Comparison of ENCODE assay signal across 14 cellular contexts in the genomic region with DNA sequence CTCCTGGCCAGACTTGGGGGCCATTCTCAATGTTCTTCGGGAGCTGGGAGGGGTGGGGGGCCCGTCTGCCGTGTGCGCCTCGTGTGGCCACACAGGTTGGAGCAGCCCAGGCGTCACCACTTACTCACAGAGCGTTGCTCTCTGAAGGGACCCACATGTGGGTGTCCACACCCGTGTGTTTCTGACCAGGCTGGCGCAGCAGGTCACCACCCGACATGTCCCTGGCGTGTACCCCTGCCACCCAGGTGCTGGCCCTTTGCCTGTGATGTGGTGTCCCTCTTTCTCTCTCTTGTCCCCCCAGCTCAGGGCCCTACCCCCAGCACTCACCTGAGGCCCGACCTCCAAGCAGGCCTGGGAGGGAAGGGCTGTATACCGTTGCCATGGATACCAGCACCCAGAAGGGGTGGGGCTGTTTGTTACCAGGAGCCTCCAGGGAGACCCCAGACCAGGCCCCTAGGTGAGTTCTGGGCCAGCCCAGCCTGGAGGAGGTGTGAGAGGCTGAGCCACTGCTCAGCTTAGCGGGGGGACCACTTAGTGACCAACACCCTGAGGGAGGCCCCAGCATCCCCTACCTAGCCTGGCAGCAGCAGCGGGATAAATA. TPM values are rescaled to one million over a fixed set of nuclear protein-coding genes. Genes with fewer than 3 reads are reported as not detected.
DNase-seq lines count a peak whose midpoint lies in the region; ATAC-seq, FAIRE-seq and TF ChIP-seq lines count a peak whose summit lies in the region.
"Had no signal": no experiment of that assay in that cellular context is flagged by ENCODE, and none has a peak within 500 bp of the region (broad histone marks: within the 10 kb centered on the region; RNA-seq: fewer than 3 reads in every experiment).

No MANE protein-coding gene starts in this region.

- TF ChIP-seq POLR2A in HepG2 (IDR thresholded peaks at IDR 0.05; ENCODE audit: insufficient read depth in 1 of 2, low read depth in 2 of 2, low read length in 2 of 2) = no peak

- H3K36me3 ChIP-seq in HepG2 (replicated peaks in 1 of 2; ENCODE audit: control insufficient read depth in 1 of 2, insufficient read depth in 2 of 2, low read length in 2 of 2) = peaks cover 0 to 2% of the 10 kb centered on the region in 2 experiments; a peak in 3 of 5 replicates

- peak overlapping the region; percentile 95 for H3K4me2 ChIP-seq in HepG2 (ENCODE audit: low read depth, low read length)

- H3K27ac Mint-ChIP-seq in activated naive CD8-positive, alpha-beta T cell treated with anti-CD3 and anti-CD28 coated beads, Interleukin-2, amount 10 ng/mL, durations not matched to agents 7 days and 5 days = no peak overlapping the region
- no peak overlapping the region for H3K27ac Mint-ChIP-seq in activated naive CD8-positive, alpha-beta T cell treated with anti-CD3 and anti-CD28 coated beads for 36 hours

- no peak for FAIRE-seq in HepG2 (lab: Jason Lieb, UNC)
- FAIRE-seq: H54, TTC549 had no signal

- H3K27ac ChIP-seq in HepG2 (ENCODE audit: extremely low read length, insufficient read depth, low read length) = peak overlapping the region; percentile 34

- TF ChIP-seq RAD21 in HepG2 (CRISPR knock-in tag; IDR thresholded peaks at IDR 0.05) = no peak

- 48% methylated on average over 3 of the region's 15 CpGs for WGBS in HepG2 (ENCODE audit: low lambda C conversion rate)

- no peak overlapping the region for H2AFZ ChIP-seq in HepG2 (ENCODE audit: low read length)

- 0 out of 2 replicates have a peak overlapping the region, but pooled peaks have one; percentile 24 for H3K9ac ChIP-seq in HepG2 (ENCODE audit: insufficient read depth, low read depth, low read length)

- peaks cover 8% of the 10 kb centered on the region for H3K79me2 ChIP-seq in HepG2 (ENCODE audit: insufficient read depth, low read length)

- H4K20me1 ChIP-seq in HepG2 (ENCODE audit: insufficient read depth, low read length) = 0 out of 2 replicates have a peak, but pooled peaks cover 3% of the 10 kb centered on the region

- peaks cover 13% of the 10 kb centered on the region for H3K4me1 Mint-ChIP-seq in activated naive CD8-positive, alpha-beta T cell treated with anti-CD3 and anti-CD28 coated beads, Interleukin-2, amount 10 ng/mL, durations not matched to agents 7 days and 5 days
- H3K4me1 Mint-ChIP-seq in activated naive CD8-positive, alpha-beta T cell treated with anti-CD3 and anti-CD28 coated beads for 36 hours = peaks cover 9% of the 10 kb centered on the region

- peaks cover 18% of the 10 kb centered on the region for H3K27me3 Mint-ChIP-seq in activated naive CD8-positive, alpha-beta T cell treated with anti-CD3 and anti-CD28 coated beads, Interleukin-2, amount 10 ng/mL, durations not matched to agents 7 days and 5 days
- H3K27me3 Mint-ChIP-seq in activated naive CD8-positive, alpha-beta T cell treated with anti-CD3 and anti-CD28 coated beads for 36 hours = peaks cover 5% of the 10 kb centered on the region

- TF ChIP-seq CTCF in HepG2 (CRISPR knock-in tag; IDR thresholded peaks at IDR 0.05) (no peak), GM10248 (IDR thresholded peaks at IDR 0.05; ENCODE audit: control extremely low read depth, extremely low read depth, low read depth, missing control alignments) (no peak)

- in situ Hi-C loops in HepG2 (cut with HindIII; ENCODE audit: extremely low pct_ligation_motif_present, low pct_unique_long_range_greater_than_20kb) = loop anchor here (5.0 to 10.0 kb wide), 2 partner anchors 38 to 66 kb away; a partner anchor contains a TSS

- DNase-seq in activated naive CD8-positive, alpha-beta T cell treated with anti-CD3 and anti-CD28 coated beads, Interleukin-2, amount 10 ng/mL, durations not matched to agents 7 days and 5 days = peak; percentile 46
- no peak for DNase-seq in activated naive CD8-positive, alpha-beta T cell treated with anti-CD3 and anti-CD28 coated beads for 36 hours
- DNase-seq in NCI-H69 (lab: John Stamatoyannopoulos, UW) (peak; percentile 25), HepG2 (ENCODE audit: low spot score) (no peak), dedifferentiated amniotic fluid mesenchymal stem cell (ENCODE audit: extremely low spot score) (no peak), glomerular visceral epithelial cell (ENCODE audit: extremely low spot score) (no peak), GM10248 (ENCODE audit: extremely low spot score) (no peak)
- DNase-seq: activated CD8-positive, alpha-beta memory T cell treated with anti-CD3 and anti-CD28 coated beads, Interleukin-2, amount 10 ng/mL, durations not matched to agents 7 days and 5 days; activated naive CD4-positive, alpha-beta T cell treated with anti-CD3 and anti-CD28 coated beads, Interleukin-2, amount 50 U/mL, for 16 hours; stimulated activated CD4-positive, alpha-beta T cell treated with anti-CD3 and anti-CD28 coated beads, Interleukin-1b, Interleukin-23, amount 100 ng/mL, for 48 hours had no signal

- no peak overlapping the region for H3K4me3 Mint-ChIP-seq in activated naive CD8-positive, alpha-beta T cell treated with anti-CD3 and anti-CD28 coated beads, Interleukin-2, amount 10 ng/mL, durations not matched to agents 7 days and 5 days
- H3K4me3 Mint-ChIP-seq in activated naive CD8-positive, alpha-beta T cell treated with anti-CD3 and anti-CD28 coated beads for 36 hours = no peak overlapping the region

- no peak for ATAC-seq in activated naive CD8-positive, alpha-beta T cell treated with anti-CD3 and anti-CD28 coated beads, Interleukin-2, amount 10 ng/mL, durations not matched to agents 7 days and 5 days (ENCODE audit: low read depth)
- ATAC-seq in HepG2 (no peak), GM18517 (IDR thresholded peaks at IDR 0.05; ENCODE audit: unreplicated experiment) (no peak)
- ATAC-seq: activated CD8-positive, alpha-beta memory T cell treated with anti-CD3 and anti-CD28 coated beads, Interleukin-2, amount 10 ng/mL, durations not matched to agents 7 days and 5 days; left lung had no signal

- POLR2A ChIA-PET in activated naive CD8-positive, alpha-beta T cell treated with anti-CD3 and anti-CD28 coated beads, Interleukin-2, amount 10 ng/mL, durations not matched to agents 7 days and 5 days (lab: Charles Lee) = interaction anchor here (0.9 to 1.9 kb wide), 4 partner anchors 9 to 53 kb away, joined by 4 to 7 read pairs (median 6); a partner anchor contains a TSS
- POLR2A ChIA-PET in HepG2 (lab: Yijun Ruan, JAX) (interaction anchor here (0.8 to 2.1 kb wide), 13 partner anchors 8 to 352 kb away, joined by 3 to 27 read pairs (median 5); a partner anchor contains a TSS), GM10248 (lab: Yijun Ruan, JAX) (interaction anchor here (0.6 kb wide), 1 partner anchor 109 kb away, joined by 3 read pairs; no protein-coding TSS in a partner anchor)

- no peaks in the 10 kb centered on the region for H3K36me3 Mint-ChIP-seq in activated naive CD8-positive, alpha-beta T cell treated with anti-CD3 and anti-CD28 coated beads, Interleukin-2, amount 10 ng/mL, durations not matched to agents 7 days and 5 days
- no peaks in the 10 kb centered on the region for H3K36me3 Mint-ChIP-seq in activated naive CD8-positive, alpha-beta T cell treated with anti-CD3 and anti-CD28 coated beads for 36 hours

- no peaks in the 10 kb centered on the region for H3K9me3 Mint-ChIP-seq in activated naive CD8-positive, alpha-beta T cell treated with anti-CD3 and anti-CD28 coated beads, Interleukin-2, amount 10 ng/mL, durations not matched to agents 7 days and 5 days
- no peaks in the 10 kb centered on the region for H3K9me3 Mint-ChIP-seq in activated naive CD8-positive, alpha-beta T cell treated with anti-CD3 and anti-CD28 coated beads for 36 hours

- peaks cover 72% of the 10 kb centered on the region for H3K4me1 ChIP-seq in HepG2 (ENCODE audit: insufficient read depth, low read length)

- intact Hi-C loops in HepG2 (cut with micrococcal nuclease; ENCODE audit: unreplicated experiment) = loop anchor here (10.0 kb wide), 1 partner anchor 56 kb away; a partner anchor contains a TSS

- H3K27me3 ChIP-seq in HepG2 (ENCODE audit: control insufficient read depth in 1 of 2, insufficient read depth in 2 of 2, low read length in 2 of 2) = no peaks in the 10 kb centered on the region

- TF ChIP-seq EP300 in HepG2 (IDR thresholded peaks at IDR 0.05; ENCODE audit: low read depth in 2 of 2, low read length in 2 of 2) (no peak), HepG2 (CRISPR knock-in tag; IDR thresholded peaks at IDR 0.05; ENCODE audit: borderline replicate concordance) (no peak)

- H3K9me3 ChIP-seq in HepG2 (ENCODE audit: low read length) = no peaks in the 10 kb centered on the region
- H3K9me3 ChIP-seq: left lung had no signal

- CTCF ChIA-PET in HepG2 (lab: Yijun Ruan, JAX; ENCODE audit: low intra/inter-chr PET ratio, low total read pairs) (no interaction called here), GM10248 (lab: Yijun Ruan, JAX) (interaction anchor here (1.5 to 2.1 kb wide), 2 partner anchors 40 to 138 kb away, joined by 3 to 9 read pairs; no protein-coding TSS in a partner anchor)

- no TSS peak for BruUV-seq in HepG2 (replicated peaks; lab: Mats Ljungman, UMichigan)

- peak overlapping the region in 2 of 3 experiments; percentile 85 to 92; a peak in 2 of 6 replicates for H3K4me3 ChIP-seq in HepG2 (replicated peaks in 1 of 3; ENCODE audit: insufficient read depth in 1 of 3, low read depth in 2 of 3, low read length in 3 of 3)

RNA-seq across cellular contexts. Expression of a gene that starts 1.4 kb away (rescaled TPM):
- 1 to 10 TPM; 2.5 to 2.7 TPM for total RNA-seq in activated naive CD8-positive, alpha-beta T cell treated with anti-CD3 and anti-CD28 coated beads, Interleukin-2, amount 10 ng/mL, durations not matched to agents 7 days and 5 days
- 1 to 10 TPM; 1.2 to 1.3 TPM for total RNA-seq in activated naive CD8-positive, alpha-beta T cell treated with anti-CD3 and anti-CD28 coated beads for 36 hours
- 0.25 and 1.1 TPM in 2 replicates for total RNA-seq in HepG2 (2016; rRNA removed; fragmentation: Illumina TruSeq; extraction: Trizol)
- total RNA-seq in HepG2 (2016; cell fraction: cytosol; rRNA removed; fragmentation: Illumina TruSeq; extraction: Trizol; ENCODE audit: low read depth) = 0.40 and 0.44 TPM in 2 replicates
- total RNA-seq in HepG2 (2016; cell fraction: insoluble cytoplasmic fraction; rRNA removed; fragmentation: Illumina TruSeq; extraction: Trizol) = 0.45 and 1.1 TPM in 2 replicates
- total RNA-seq in HepG2 (2016; cell fraction: membrane; rRNA removed; fragmentation: Illumina TruSeq; extraction: Trizol) = 0.79 and 1.3 TPM in 2 replicates
- total RNA-seq in HepG2 (2016; cell fraction: nucleus; rRNA removed; fragmentation: Illumina TruSeq; extraction: Trizol) = 1.3 and 1.7 TPM in 2 replicates
- polyA plus RNA-seq in HepG2 (2011; rRNA removed) = 3.1 and 3.6 TPM in 2 replicates
- 1.1 and 2.2 TPM in 2 replicates for polyA plus RNA-seq in HepG2 (2011; cell fraction: cytosol; rRNA removed)
- polyA plus RNA-seq in HepG2 (2011; cell fraction: nucleus; rRNA removed) = 50.0 and 60.4 TPM in 2 replicates
- polyA plus RNA-seq in HepG2 (2012) = 1.3 and 1.4 TPM in 2 replicates
- polyA plus RNA-seq in HepG2 (2016; cell fraction: cytosol; fragmentation: Illumina TruSeq; extraction: Trizol; ENCODE audit: low read depth) = 0.53 and 0.78 TPM in 2 replicates
- polyA plus RNA-seq in HepG2 (2016; cell fraction: insoluble cytoplasmic fraction; fragmentation: Illumina TruSeq; extraction: Trizol; ENCODE audit: low read depth) = 0.42 and 0.68 TPM in 2 replicates
- 0.96 and 1.2 TPM in 2 replicates for polyA plus RNA-seq in HepG2 (2016; cell fraction: membrane; fragmentation: Illumina TruSeq; extraction: Trizol; ENCODE audit: low read depth)
- polyA plus RNA-seq in HepG2 (2016; cell fraction: nucleus; fragmentation: Illumina TruSeq; extraction: Trizol; ENCODE audit: insufficient read depth, low read depth) = 3.7 and 5.0 TPM in 2 replicates
- polyA minus RNA-seq in HepG2 (2011; rRNA and poly(A)+ RNA removed; ENCODE audit: low replicate concordance) = 0.51 and 0.96 TPM in 2 replicates
- polyA minus RNA-seq in HepG2 (2011; cell fraction: cytosol; rRNA and poly(A)+ RNA removed) = 0.88 and 1.4 TPM in 2 replicates
- polyA minus RNA-seq in HepG2 (2011; cell fraction: nucleus; rRNA and poly(A)+ RNA removed) = 2.6 and 3.1 TPM in 2 replicates

RNA-seq across cellular contexts. Expression of a gene that starts 1.6 kb away (rescaled TPM):
- total RNA-seq in activated naive CD8-positive, alpha-beta T cell treated with anti-CD3 and anti-CD28 coated beads, Interleukin-2, amount 10 ng/mL, durations not matched to agents 7 days and 5 days = 10 to 100 TPM; 36.5 to 41.0 TPM
- total RNA-seq in activated naive CD8-positive, alpha-beta T cell treated with anti-CD3 and anti-CD28 coated beads for 36 hours = 10 to 100 TPM in 1 of 2 experiments, 1 to 10 TPM in 1; 9.8 to 11.5 TPM
- 13.1 and 20.2 TPM in 2 replicates for total RNA-seq in HepG2 (2016; rRNA removed; fragmentation: Illumina TruSeq; extraction: Trizol)
- total RNA-seq in HepG2 (2016; cell fraction: cytosol; rRNA removed; fragmentation: Illumina TruSeq; extraction: Trizol; ENCODE audit: low read depth) = 5.4 and 5.7 TPM in 2 replicates
- total RNA-seq in HepG2 (2016; cell fraction: insoluble cytoplasmic fraction; rRNA removed; fragmentation: Illumina TruSeq; extraction: Trizol) = 13.3 and 19.7 TPM in 2 replicates
- 10.8 and 11.9 TPM in 2 replicates for total RNA-seq in HepG2 (2016; cell fraction: membrane; rRNA removed; fragmentation: Illumina TruSeq; extraction: Trizol)
- total RNA-seq in HepG2 (2016; cell fraction: nucleus; rRNA removed; fragmentation: Illumina TruSeq; extraction: Trizol) = 16.7 and 17.2 TPM in 2 replicates
- 28.6 and 36.4 TPM in 2 replicates for polyA plus RNA-seq in HepG2 (2011; rRNA removed)
- 22.3 and 49.0 TPM in 2 replicates for polyA plus RNA-seq in HepG2 (2011; cell fraction: cytosol; rRNA removed)
- polyA plus RNA-seq in HepG2 (2011; cell fraction: nucleus; rRNA removed) = 139 and 165 TPM in 2 replicates
- polyA plus RNA-seq in HepG2 (2012) = 8.9 and 12.6 TPM in 2 replicates
- polyA plus RNA-seq in HepG2 (2016; cell fraction: cytosol; fragmentation: Illumina TruSeq; extraction: Trizol; ENCODE audit: low read depth) = 4.7 and 6.0 TPM in 2 replicates
- 12.3 and 15.9 TPM in 2 replicates for polyA plus RNA-seq in HepG2 (2016; cell fraction: insoluble cytoplasmic fraction; fragmentation: Illumina TruSeq; extraction: Trizol; ENCODE audit: low read depth)
- 5.9 and 7.2 TPM in 2 replicates for polyA plus RNA-seq in HepG2 (2016; cell fraction: membrane; fragmentation: Illumina TruSeq; extraction: Trizol; ENCODE audit: low read depth)
- polyA plus RNA-seq in HepG2 (2016; cell fraction: nucleus; fragmentation: Illumina TruSeq; extraction: Trizol; ENCODE audit: insufficient read depth, low read depth) = 32.6 and 40.7 TPM in 2 replicates
- 6.7 and 39.4 TPM in 2 replicates for polyA minus RNA-seq in HepG2 (2011; rRNA and poly(A)+ RNA removed; ENCODE audit: low replicate concordance)
- polyA minus RNA-seq in HepG2 (2011; cell fraction: cytosol; rRNA and poly(A)+ RNA removed) = 10.4 and 10.9 TPM in 2 replicates
- 15.2 and 17.9 TPM in 2 replicates for polyA minus RNA-seq in HepG2 (2011; cell fraction: nucleus; rRNA and poly(A)+ RNA removed)

RNA-seq across cellular contexts. Expression of a gene that starts 17.1 kb away (rescaled TPM):
- 10 to 100 TPM; 55.4 to 58.9 TPM for total RNA-seq in activated naive CD8-positive, alpha-beta T cell treated with anti-CD3 and anti-CD28 coated beads, Interleukin-2, amount 10 ng/mL, durations not matched to agents 7 days and 5 days
- 10 to 100 TPM; 42.3 to 44.3 TPM for total RNA-seq in activated naive CD8-positive, alpha-beta T cell treated with anti-CD3 and anti-CD28 coated beads for 36 hours
- total RNA-seq in HepG2 (2016; rRNA removed; fragmentation: Illumina TruSeq; extraction: Trizol) = 13.7 and 16.7 TPM in 2 replicates
- total RNA-seq in HepG2 (2016; cell fraction: cytosol; rRNA removed; fragmentation: Illumina TruSeq; extraction: Trizol; ENCODE audit: low read depth) = 7.4 and 7.9 TPM in 2 replicates
- 10.7 and 17.0 TPM in 2 replicates for total RNA-seq in HepG2 (2016; cell fraction: insoluble cytoplasmic fraction; rRNA removed; fragmentation: Illumina TruSeq; extraction: Trizol)
- total RNA-seq in HepG2 (2016; cell fraction: membrane; rRNA removed; fragmentation: Illumina TruSeq; extraction: Trizol) = 5.1 and 6.1 TPM in 2 replicates
- 10.8 and 14.2 TPM in 2 replicates for total RNA-seq in HepG2 (2016; cell fraction: nucleus; rRNA removed; fragmentation: Illumina TruSeq; extraction: Trizol)
- polyA plus RNA-seq in HepG2 (2011; rRNA removed) = 8.2 and 11.2 TPM in 2 replicates
- 4.8 and 7.0 TPM in 2 replicates for polyA plus RNA-seq in HepG2 (2011; cell fraction: cytosol; rRNA removed)
- 30.1 and 30.7 TPM in 2 replicates for polyA plus RNA-seq in HepG2 (2011; cell fraction: nucleus; rRNA removed)
- polyA plus RNA-seq in HepG2 (2012) = 7.4 and 8.1 TPM in 2 replicates
- polyA plus RNA-seq in HepG2 (2016; cell fraction: cytosol; fragmentation: Illumina TruSeq; extraction: Trizol; ENCODE audit: low read depth) = 1.6 and 1.8 TPM in 2 replicates
- 10.7 and 13.7 TPM in 2 replicates for polyA plus RNA-seq in HepG2 (2016; cell fraction: insoluble cytoplasmic fraction; fragmentation: Illumina TruSeq; extraction: Trizol; ENCODE audit: low read depth)
- 2.1 and 2.5 TPM in 2 replicates for polyA plus RNA-seq in HepG2 (2016; cell fraction: membrane; fragmentation: Illumina TruSeq; extraction: Trizol; ENCODE audit: low read depth)
- 25.7 and 27.7 TPM in 2 replicates for polyA plus RNA-seq in HepG2 (2016; cell fraction: nucleus; fragmentation: Illumina TruSeq; extraction: Trizol; ENCODE audit: insufficient read depth, low read depth)
- 13.6 and 18.7 TPM in 2 replicates for polyA minus RNA-seq in HepG2 (2011; rRNA and poly(A)+ RNA removed; ENCODE audit: low replicate concordance)
- 7.8 and 7.9 TPM in 2 replicates for polyA minus RNA-seq in HepG2 (2011; cell fraction: cytosol; rRNA and poly(A)+ RNA removed)
- polyA minus RNA-seq in HepG2 (2011; cell fraction: nucleus; rRNA and poly(A)+ RNA removed) = 17.4 and 19.9 TPM in 2 replicates

RNA-seq across cellular contexts. Expression of a gene that starts 21.8 kb away (rescaled TPM):
- 1 to 10 TPM; 4.3 to 4.7 TPM for total RNA-seq in activated naive CD8-positive, alpha-beta T cell treated with anti-CD3 and anti-CD28 coated beads, Interleukin-2, amount 10 ng/mL, durations not matched to agents 7 days and 5 days
- 1 to 10 TPM; 1.4 to 2.2 TPM for total RNA-seq in activated naive CD8-positive, alpha-beta T cell treated with anti-CD3 and anti-CD28 coated beads for 36 hours
- 0.08 and 0.11 TPM in 2 replicates for total RNA-seq in HepG2 (2016; rRNA removed; fragmentation: Illumina TruSeq; extraction: Trizol)
- total RNA-seq in HepG2 (2016; cell fraction: cytosol; rRNA removed; fragmentation: Illumina TruSeq; extraction: Trizol; ENCODE audit: low read depth) = 0.10 TPM in 1 of 2 replicates, not detected in the other
- 0.09 TPM in 2 replicates for total RNA-seq in HepG2 (2016; cell fraction: insoluble cytoplasmic fraction; rRNA removed; fragmentation: Illumina TruSeq; extraction: Trizol)
- total RNA-seq in HepG2 (2016; cell fraction: membrane; rRNA removed; fragmentation: Illumina TruSeq; extraction: Trizol) = 0.06 and 0.07 TPM in 2 replicates
- total RNA-seq in HepG2 (2016; cell fraction: nucleus; rRNA removed; fragmentation: Illumina TruSeq; extraction: Trizol) = not detected in 2 replicates
- 0.29 and 0.46 TPM in 2 replicates for polyA plus RNA-seq in HepG2 (2011; rRNA removed)
- 0.21 and 0.22 TPM in 2 replicates for polyA plus RNA-seq in HepG2 (2011; cell fraction: cytosol; rRNA removed)
- polyA plus RNA-seq in HepG2 (2011; cell fraction: nucleus; rRNA removed) = 3.4 and 3.8 TPM in 2 replicates
- 0.34 and 0.59 TPM in 2 replicates for polyA plus RNA-seq in HepG2 (2012)
- polyA plus RNA-seq in HepG2 (2016; cell fraction: cytosol; fragmentation: Illumina TruSeq; extraction: Trizol; ENCODE audit: low read depth) = 0.05 TPM in 1 of 2 replicates, not detected in the other
- 0.19 TPM in 1 of 2 replicates, not detected in the other for polyA plus RNA-seq in HepG2 (2016; cell fraction: insoluble cytoplasmic fraction; fragmentation: Illumina TruSeq; extraction: Trizol; ENCODE audit: low read depth)
- polyA plus RNA-seq in HepG2 (2016; cell fraction: membrane; fragmentation: Illumina TruSeq; extraction: Trizol; ENCODE audit: low read depth) = 0.10 TPM in 1 of 2 replicates, not detected in the other
- 0.37 and 0.44 TPM in 2 replicates for polyA plus RNA-seq in HepG2 (2016; cell fraction: nucleus; fragmentation: Illumina TruSeq; extraction: Trizol; ENCODE audit: insufficient read depth, low read depth)
- 0.20 and 0.56 TPM in 2 replicates for polyA minus RNA-seq in HepG2 (2011; rRNA and poly(A)+ RNA removed; ENCODE audit: low replicate concordance)
- 0.30 TPM in 1 of 2 replicates, not detected in the other for polyA minus RNA-seq in HepG2 (2011; cell fraction: cytosol; rRNA and poly(A)+ RNA removed)
- 0.37 and 0.64 TPM in 2 replicates for polyA minus RNA-seq in HepG2 (2011; cell fraction: nucleus; rRNA and poly(A)+ RNA removed)

RNA-seq across cellular contexts. Expression of a gene that starts 23.7 kb away (rescaled TPM):
- 10 to 100 TPM; 47.6 to 49.9 TPM for total RNA-seq in activated naive CD8-positive, alpha-beta T cell treated with anti-CD3 and anti-CD28 coated beads, Interleukin-2, amount 10 ng/mL, durations not matched to agents 7 days and 5 days
- 10 to 100 TPM; 46.0 to 48.7 TPM for total RNA-seq in activated naive CD8-positive, alpha-beta T cell treated with anti-CD3 and anti-CD28 coated beads for 36 hours
- 47.5 and 50.0 TPM in 2 replicates for total RNA-seq in HepG2 (2016; rRNA removed; fragmentation: Illumina TruSeq; extraction: Trizol)
- 97.1 and 126 TPM in 2 replicates for total RNA-seq in HepG2 (2016; cell fraction: cytosol; rRNA removed; fragmentation: Illumina TruSeq; extraction: Trizol; ENCODE audit: low read depth)
- total RNA-seq in HepG2 (2016; cell fraction: insoluble cytoplasmic fraction; rRNA removed; fragmentation: Illumina TruSeq; extraction: Trizol) = 35.7 and 53.4 TPM in 2 replicates
- total RNA-seq in HepG2 (2016; cell fraction: membrane; rRNA removed; fragmentation: Illumina TruSeq; extraction: Trizol) = 106 and 128 TPM in 2 replicates
- 23.1 and 23.7 TPM in 2 replicates for total RNA-seq in HepG2 (2016; cell fraction: nucleus; rRNA removed; fragmentation: Illumina TruSeq; extraction: Trizol)
- 32.9 TPM in 2 replicates for polyA plus RNA-seq in HepG2 (2011; rRNA removed)
- 29.5 and 42.1 TPM in 2 replicates for polyA plus RNA-seq in HepG2 (2011; cell fraction: cytosol; rRNA removed)
- 62.4 and 65.1 TPM in 2 replicates for polyA plus RNA-seq in HepG2 (2011; cell fraction: nucleus; rRNA removed)
- 15.4 and 32.7 TPM in 2 replicates for polyA plus RNA-seq in HepG2 (2012)
- polyA plus RNA-seq in HepG2 (2016; cell fraction: cytosol; fragmentation: Illumina TruSeq; extraction: Trizol; ENCODE audit: low read depth) = 120 and 151 TPM in 2 replicates
- polyA plus RNA-seq in HepG2 (2016; cell fraction: insoluble cytoplasmic fraction; fragmentation: Illumina TruSeq; extraction: Trizol; ENCODE audit: low read depth) = 33.8 and 38.7 TPM in 2 replicates
- 96.2 and 121 TPM in 2 replicates for polyA plus RNA-seq in HepG2 (2016; cell fraction: membrane; fragmentation: Illumina TruSeq; extraction: Trizol; ENCODE audit: low read depth)
- polyA plus RNA-seq in HepG2 (2016; cell fraction: nucleus; fragmentation: Illumina TruSeq; extraction: Trizol; ENCODE audit: insufficient read depth, low read depth) = 47.3 and 47.4 TPM in 2 replicates
- 29.8 and 71.6 TPM in 2 replicates for polyA minus RNA-seq in HepG2 (2011; rRNA and poly(A)+ RNA removed; ENCODE audit: low replicate concordance)
- polyA minus RNA-seq in HepG2 (2011; cell fraction: cytosol; rRNA and poly(A)+ RNA removed) = 8.5 and 9.0 TPM in 2 replicates
- polyA minus RNA-seq in HepG2 (2011; cell fraction: nucleus; rRNA and poly(A)+ RNA removed) = 5.8 and 11.4 TPM in 2 replicates

Comparison
In these comparisons a context has a peak if more than half of its experiments do, and no peak if none do; other contexts are left out.
1. DNase-seq: peak in activated naive CD8-positive, alpha-beta T cell treated with anti-CD3 and anti-CD28 coated beads, Interleukin-2, amount 10 ng/mL, durations not matched to agents 7 days and 5 days (single experiment) and NCI-H69 (single experiment); none in activated naive CD8-positive, alpha-beta T cell treated with anti-CD3 and anti-CD28 coated beads for 36 hours (single experiment), HepG2 (single experiment), dedifferentiated amniotic fluid mesenchymal stem cell (single experiment), glomerular visceral epithelial cell (single experiment) and GM10248 (single experiment).